Comparison of ENCODE assay signal across 1 cellular context in genomic region chr11:110429614-110430266, GRCh38.
TF ChIP-seq lines count a peak whose summit lies in the region.

Gene FDX1 (plus strand): TSS chr11:110429948. CDS start chr11:110430121, 173 bp downstream.

TF ChIP-seq in K562, 482 proteins besides CTCF, POLR2A, EP300 and RAD21 (continued from another document and continues in another):
- TF ChIP-seq, protein P1, sequence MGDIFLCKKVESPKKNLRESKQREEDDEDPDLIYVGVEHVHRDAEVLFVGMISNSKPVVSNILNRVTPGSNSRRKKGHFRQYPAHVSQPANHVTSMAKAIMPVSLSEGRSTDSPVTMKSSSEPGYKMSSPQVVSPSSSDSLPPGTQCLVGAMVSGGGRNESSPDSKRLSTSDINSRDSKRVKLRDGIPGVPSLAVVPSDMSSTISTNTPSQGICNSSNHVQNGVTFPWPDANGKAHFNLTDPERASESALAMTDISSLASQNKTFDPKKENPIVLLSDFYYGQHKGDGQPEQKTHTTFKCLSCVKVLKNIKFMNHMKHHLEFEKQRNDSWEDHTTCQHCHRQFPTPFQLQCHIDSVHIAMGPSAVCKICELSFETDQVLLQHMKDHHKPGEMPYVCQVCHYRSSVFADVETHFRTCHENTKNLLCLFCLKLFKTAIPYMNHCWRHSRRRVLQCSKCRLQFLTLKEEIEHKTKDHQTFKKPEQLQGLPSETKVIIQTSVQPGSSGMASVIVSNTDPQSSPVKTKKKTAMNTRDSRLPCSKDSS (IDR thresholded peaks at IDR 0.05; ENCODE audit: low read depth, partially characterized antibody): no peak
- TF ChIP-seq, protein P2, sequence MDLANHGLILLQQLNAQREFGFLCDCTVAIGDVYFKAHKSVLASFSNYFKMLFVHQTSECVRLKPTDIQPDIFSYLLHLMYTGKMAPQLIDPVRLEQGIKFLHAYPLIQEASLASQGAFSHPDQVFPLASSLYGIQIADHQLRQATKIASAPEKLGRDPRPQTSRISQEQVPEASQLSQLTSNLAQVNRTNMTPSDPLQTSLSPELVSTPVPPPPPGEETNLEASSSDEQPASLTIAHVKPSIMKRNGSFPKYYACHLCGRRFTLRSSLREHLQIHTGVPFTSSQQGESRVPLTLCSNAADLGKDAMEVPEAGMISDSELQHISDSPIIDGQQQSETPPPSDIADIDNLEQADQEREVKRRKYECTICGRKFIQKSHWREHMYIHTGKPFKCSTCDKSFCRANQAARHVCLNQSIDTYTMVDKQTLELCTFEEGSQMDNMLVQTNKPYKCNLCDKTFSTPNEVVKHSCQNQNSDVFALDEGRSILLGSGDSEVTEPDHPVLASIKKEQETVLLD (IDR thresholded peaks at IDR 0.05): no peak
- no peak for TF ChIP-seq CHD4 (IDR thresholded peaks at IDR 0.05; ENCODE audit: insufficient read depth, insufficient replicate concordance, low read depth, low read length, poor library complexity, severe bottlenecking)
- peak; percentile 90 to 92 for TF ChIP-seq MAZ (CRISPR knock-in tag; conservative IDR thresholded peaks at IDR 0.05 in 1 of 2, IDR thresholded peaks at IDR 0.05 in 1 of 2)
- TF ChIP-seq NKRF (IDR thresholded peaks at IDR 0.05; ENCODE audit: borderline replicate concordance): no peak
- peak; percentile 84 for TF ChIP-seq TAF1 (IDR thresholded peaks at IDR 0.05; ENCODE audit: control insufficient read depth, extremely low read depth, insufficient read depth, low read length, severe bottlenecking)
- TF ChIP-seq YY1 (IDR thresholded peaks at IDR 0.05; ENCODE audit: borderline replicate concordance in 1 of 3, control insufficient read depth in 1 of 3, extremely low read depth in 1 of 3, insufficient read depth in 3 of 3, insufficient read length in 1 of 3, insufficient replicate concordance in 2 of 3, low read depth in 1 of 3, low read length in 2 of 3): peak; percentile 7 to 90 (median 90)
- TF ChIP-seq, protein P3, sequence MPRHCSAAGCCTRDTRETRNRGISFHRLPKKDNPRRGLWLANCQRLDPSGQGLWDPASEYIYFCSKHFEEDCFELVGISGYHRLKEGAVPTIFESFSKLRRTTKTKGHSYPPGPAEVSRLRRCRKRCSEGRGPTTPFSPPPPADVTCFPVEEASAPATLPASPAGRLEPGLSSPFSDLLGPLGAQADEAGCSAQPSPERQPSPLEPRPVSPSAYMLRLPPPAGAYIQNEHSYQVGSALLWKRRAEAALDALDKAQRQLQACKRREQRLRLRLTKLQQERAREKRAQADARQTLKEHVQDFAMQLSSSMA (CRISPR knock-in tag; IDR thresholded peaks at IDR 0.05): no peak
- TF ChIP-seq TCFL5 (CRISPR knock-in tag; conservative IDR thresholded peaks at IDR 0.05): no peak
- TF ChIP-seq ZNF384 (IDR thresholded peaks at IDR 0.05; ENCODE audit: low read depth, low read length): no peak
- TF ChIP-seq, protein P4, sequence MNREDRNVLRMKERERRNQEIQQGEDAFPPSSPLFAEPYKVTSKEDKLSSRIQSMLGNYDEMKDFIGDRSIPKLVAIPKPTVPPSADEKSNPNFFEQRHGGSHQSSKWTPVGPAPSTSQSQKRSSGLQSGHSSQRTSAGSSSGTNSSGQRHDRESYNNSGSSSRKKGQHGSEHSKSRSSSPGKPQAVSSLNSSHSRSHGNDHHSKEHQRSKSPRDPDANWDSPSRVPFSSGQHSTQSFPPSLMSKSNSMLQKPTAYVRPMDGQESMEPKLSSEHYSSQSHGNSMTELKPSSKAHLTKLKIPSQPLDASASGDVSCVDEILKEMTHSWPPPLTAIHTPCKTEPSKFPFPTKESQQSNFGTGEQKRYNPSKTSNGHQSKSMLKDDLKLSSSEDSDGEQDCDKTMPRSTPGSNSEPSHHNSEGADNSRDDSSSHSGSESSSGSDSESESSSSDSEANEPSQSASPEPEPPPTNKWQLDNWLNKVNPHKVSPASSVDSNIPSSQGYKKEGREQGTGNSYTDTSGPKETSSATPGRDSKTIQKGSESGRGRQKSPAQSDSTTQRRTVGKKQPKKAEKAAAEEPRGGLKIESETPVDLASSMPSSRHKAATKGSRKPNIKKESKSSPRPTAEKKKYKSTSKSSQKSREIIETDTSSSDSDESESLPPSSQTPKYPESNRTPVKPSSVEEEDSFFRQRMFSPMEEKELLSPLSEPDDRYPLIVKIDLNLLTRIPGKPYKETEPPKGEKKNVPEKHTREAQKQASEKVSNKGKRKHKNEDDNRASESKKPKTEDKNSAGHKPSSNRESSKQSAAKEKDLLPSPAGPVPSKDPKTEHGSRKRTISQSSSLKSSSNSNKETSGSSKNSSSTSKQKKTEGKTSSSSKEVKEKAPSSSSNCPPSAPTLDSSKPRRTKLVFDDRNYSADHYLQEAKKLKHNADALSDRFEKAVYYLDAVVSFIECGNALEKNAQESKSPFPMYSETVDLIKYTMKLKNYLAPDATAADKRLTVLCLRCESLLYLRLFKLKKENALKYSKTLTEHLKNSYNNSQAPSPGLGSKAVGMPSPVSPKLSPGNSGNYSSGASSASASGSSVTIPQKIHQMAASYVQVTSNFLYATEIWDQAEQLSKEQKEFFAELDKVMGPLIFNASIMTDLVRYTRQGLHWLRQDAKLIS (CRISPR knock-in tag; IDR thresholded peaks at IDR 0.05): no peak
- TF ChIP-seq TBP (optimal IDR thresholded peaks at IDR 0.05; ENCODE audit: low read depth, low read length): peak; percentile 56
- no peak for TF ChIP-seq ZNF583 (CRISPR knock-in tag; IDR thresholded peaks at IDR 0.05)
- no peak for TF ChIP-seq RBM22 (IDR thresholded peaks at IDR 0.05; ENCODE audit: low read depth, low read length, poor library complexity, severe bottlenecking)
- TF ChIP-seq MEIS2 (IDR thresholded peaks at IDR 0.05; ENCODE audit: partially characterized antibody): peak; percentile 51
- TF ChIP-seq PHF8 (IDR thresholded peaks at IDR 0.05; ENCODE audit: borderline replicate concordance, low read length): peak; percentile 73; the same call in 1 of the 2 replicates
- no peak for TF ChIP-seq SIX5 (IDR thresholded peaks at IDR 0.05; ENCODE audit: borderline replicate concordance in 1 of 2, insufficient read depth in 1 of 2, low read depth in 1 of 2, low read length in 2 of 2)
- TF ChIP-seq CXXC5 (CRISPR knock-in tag; IDR thresholded peaks at IDR 0.05): peak; percentile 96
- peak; percentile 90 for TF ChIP-seq ZBTB1 (CRISPR knock-in tag; IDR thresholded peaks at IDR 0.05; ENCODE audit: borderline replicate concordance, low read depth)
- TF ChIP-seq GMEB1 (CRISPR knock-in tag; IDR thresholded peaks at IDR 0.05): peak; percentile 74
- no peak; the same call in 1 of the 2 replicates for TF ChIP-seq BRD4 (IDR thresholded peaks at IDR 0.05)
- no peak for TF ChIP-seq ZNF217 (CRISPR knock-in tag; IDR thresholded peaks at IDR 0.05)
- no peak for TF ChIP-seq NFRKB (IDR thresholded peaks at IDR 0.05; ENCODE audit: low read depth)
- TF ChIP-seq STAT5B (CRISPR knock-in tag; IDR thresholded peaks at IDR 0.05): no peak
- TF ChIP-seq GTF2A2 (tag; IDR thresholded peaks at IDR 0.05): no peak
- no peak for TF ChIP-seq ZBED1 (IDR thresholded peaks at IDR 0.05)
- no peak for TF ChIP-seq ZNF134 (CRISPR knock-in tag; conservative IDR thresholded peaks at IDR 0.05)
- no peak for TF ChIP-seq GABPB2 (CRISPR knock-in tag; conservative IDR thresholded peaks at IDR 0.05)
- TF ChIP-seq BHLHE40 (IDR thresholded peaks at IDR 0.05; ENCODE audit: low read length): peak; percentile 26; the same call in 1 of the 2 replicates
- no peak for TF ChIP-seq GTF2E2 (tag; IDR thresholded peaks at IDR 0.05)
- TF ChIP-seq RBM25 (IDR thresholded peaks at IDR 0.05; ENCODE audit: low read depth, low read length, severe bottlenecking): peak; percentile 61
- TF ChIP-seq, protein P5, sequence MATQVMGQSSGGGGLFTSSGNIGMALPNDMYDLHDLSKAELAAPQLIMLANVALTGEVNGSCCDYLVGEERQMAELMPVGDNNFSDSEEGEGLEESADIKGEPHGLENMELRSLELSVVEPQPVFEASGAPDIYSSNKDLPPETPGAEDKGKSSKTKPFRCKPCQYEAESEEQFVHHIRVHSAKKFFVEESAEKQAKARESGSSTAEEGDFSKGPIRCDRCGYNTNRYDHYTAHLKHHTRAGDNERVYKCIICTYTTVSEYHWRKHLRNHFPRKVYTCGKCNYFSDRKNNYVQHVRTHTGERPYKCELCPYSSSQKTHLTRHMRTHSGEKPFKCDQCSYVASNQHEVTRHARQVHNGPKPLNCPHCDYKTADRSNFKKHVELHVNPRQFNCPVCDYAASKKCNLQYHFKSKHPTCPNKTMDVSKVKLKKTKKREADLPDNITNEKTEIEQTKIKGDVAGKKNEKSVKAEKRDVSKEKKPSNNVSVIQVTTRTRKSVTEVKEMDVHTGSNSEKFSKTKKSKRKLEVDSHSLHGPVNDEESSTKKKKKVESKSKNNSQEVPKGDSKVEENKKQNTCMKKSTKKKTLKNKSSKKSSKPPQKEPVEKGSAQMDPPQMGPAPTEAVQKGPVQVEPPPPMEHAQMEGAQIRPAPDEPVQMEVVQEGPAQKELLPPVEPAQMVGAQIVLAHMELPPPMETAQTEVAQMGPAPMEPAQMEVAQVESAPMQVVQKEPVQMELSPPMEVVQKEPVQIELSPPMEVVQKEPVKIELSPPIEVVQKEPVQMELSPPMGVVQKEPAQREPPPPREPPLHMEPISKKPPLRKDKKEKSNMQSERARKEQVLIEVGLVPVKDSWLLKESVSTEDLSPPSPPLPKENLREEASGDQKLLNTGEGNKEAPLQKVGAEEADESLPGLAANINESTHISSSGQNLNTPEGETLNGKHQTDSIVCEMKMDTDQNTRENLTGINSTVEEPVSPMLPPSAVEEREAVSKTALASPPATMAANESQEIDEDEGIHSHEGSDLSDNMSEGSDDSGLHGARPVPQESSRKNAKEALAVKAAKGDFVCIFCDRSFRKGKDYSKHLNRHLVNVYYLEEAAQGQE (CRISPR knock-in tag; IDR thresholded peaks at IDR 0.05; ENCODE audit: low read depth): peak; percentile 50
- peak; percentile 83 for TF ChIP-seq L3MBTL2 (IDR thresholded peaks at IDR 0.05)
- TF ChIP-seq PRPF4 (IDR thresholded peaks at IDR 0.05; ENCODE audit: insufficient read depth, low read depth, low read length, poor library complexity, severe bottlenecking): no peak
- TF ChIP-seq CC2D1A (IDR thresholded peaks at IDR 0.05): no peak
- TF ChIP-seq CEBPG (CRISPR knock-in tag; IDR thresholded peaks at IDR 0.05): no peak
- peak in 1 of 2 experiments; percentile 56; a peak in 2 of 4 replicates for TF ChIP-seq CEBPG (tag; conservative IDR thresholded peaks at IDR 0.05 in 1 of 2, IDR thresholded peaks at IDR 0.05 in 1 of 2)
- peak; percentile 93 for TF ChIP-seq GATAD2B (IDR thresholded peaks at IDR 0.05; ENCODE audit: borderline replicate concordance)
- 0 out of 2 replicates have a peak, but pooled peaks have one; percentile 22 for TF ChIP-seq RNF2 (IDR thresholded peaks at IDR 0.05)
- no peak for TF ChIP-seq ZNF324 (CRISPR knock-in tag; IDR thresholded peaks at IDR 0.05)
- peak; percentile 72 for TF ChIP-seq SP1 (CRISPR knock-in tag; IDR thresholded peaks at IDR 0.05)
- TF ChIP-seq HNRNPLL (IDR thresholded peaks at IDR 0.05; ENCODE audit: low read depth, low read length, poor library complexity, severe bottlenecking): peak; percentile 55
- TF ChIP-seq SMAD4 (CRISPR knock-in tag; conservative IDR thresholded peaks at IDR 0.05): peak; percentile 92
- TF ChIP-seq EWSR1 (IDR thresholded peaks at IDR 0.05; ENCODE audit: borderline replicate concordance, low read depth, partially characterized antibody): no peak
- TF ChIP-seq POLR2AphosphoS5 (IDR thresholded peaks at IDR 0.05; ENCODE audit: control insufficient read depth, insufficient read depth, low read depth, low read length): peak; percentile 53; the same call in 1 of the 2 replicates
- TF ChIP-seq ARID3B (CRISPR knock-in tag; IDR thresholded peaks at IDR 0.05; ENCODE audit: borderline replicate concordance): no peak
- peak; percentile 29 for TF ChIP-seq U2AF1 (optimal IDR thresholded peaks at IDR 0.05; ENCODE audit: low read depth, low read length)
- TF ChIP-seq, protein P6, sequence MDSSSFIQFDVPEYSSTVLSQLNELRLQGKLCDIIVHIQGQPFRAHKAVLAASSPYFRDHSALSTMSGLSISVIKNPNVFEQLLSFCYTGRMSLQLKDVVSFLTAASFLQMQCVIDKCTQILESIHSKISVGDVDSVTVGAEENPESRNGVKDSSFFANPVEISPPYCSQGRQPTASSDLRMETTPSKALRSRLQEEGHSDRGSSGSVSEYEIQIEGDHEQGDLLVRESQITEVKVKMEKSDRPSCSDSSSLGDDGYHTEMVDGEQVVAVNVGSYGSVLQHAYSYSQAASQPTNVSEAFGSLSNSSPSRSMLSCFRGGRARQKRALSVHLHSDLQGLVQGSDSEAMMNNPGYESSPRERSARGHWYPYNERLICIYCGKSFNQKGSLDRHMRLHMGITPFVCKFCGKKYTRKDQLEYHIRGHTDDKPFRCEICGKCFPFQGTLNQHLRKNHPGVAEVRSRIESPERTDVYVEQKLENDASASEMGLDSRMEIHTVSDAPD (CRISPR knock-in tag; IDR thresholded peaks at IDR 0.05): no peak
